Comparison of ENCODE assay signal across 9 cellular contexts in genomic region chr21:42844411-42845113, GRCh38.
DNase-seq lines count a peak whose midpoint lies in the region; ATAC-seq and TF ChIP-seq lines count a peak whose summit lies in the region.
"Had no signal": no experiment of that assay in that cellular context is flagged by ENCODE, and none has a peak within 500 bp of the region (broad histone marks: within the 10 kb centered on the region; RNA-seq: fewer than 3 reads in every experiment).

No MANE protein-coding gene starts in this region.

- DNase-seq in LNCaP clone FGC (ENCODE audit: low read depth): peak; percentile 63
- peak; percentile 2 for DNase-seq in astrocyte of the spinal cord (ENCODE audit: low read depth, low spot score)
- peak; percentile 16 for DNase-seq in stimulated activated CD8-positive, alpha-beta memory T cell treated with anti-CD3 and anti-CD28 coated beads, Interleukin-4, amount 100 ng/mL, for 48 hours
- no peak for DNase-seq in NCI-H510A treated with DMSO at 0.1 percent for 48 hours (lab: John Stamatoyannopoulos, UW)
- no peak for DNase-seq in LoVo (ENCODE audit: low spot score)
- DNase-seq: NCI-H1105; stimulated activated CD4-positive, alpha-beta T cell treated with anti-CD3 and anti-CD28 coated beads, Interleukin-15, amount 100 ng/mL, for 24 hours had no signal

- TF ChIP-seq CTCF in LNCaP clone FGC (IDR thresholded peaks at IDR 0.05; ENCODE audit: control insufficient read depth, extremely low read depth, insufficient read depth) (no peak), astrocyte of the spinal cord (IDR thresholded peaks at IDR 0.05; ENCODE audit: low read depth, low read length) (no peak)

- H3K4me3 ChIP-seq in LNCaP clone FGC (ENCODE audit: low read depth, low read length) (peak overlapping the region; percentile 9), astrocyte of the spinal cord (ENCODE audit: low read depth, low read length) (no peak overlapping the region)

- H3K27me3 ChIP-seq in layer of hippocampus (ENCODE audit: control insufficient read depth, insufficient read depth, low read length): no peaks in the 10 kb centered on the region

- no peak for ATAC-seq in HG02852 (IDR thresholded peaks at IDR 0.05; ENCODE audit: unreplicated experiment)

- in situ Hi-C loops in astrocyte of the spinal cord (cut with HindIII; ENCODE audit: low sequenced_read_pairs): no loop called here

- H3K27ac ChIP-seq in layer of hippocampus (ENCODE audit: low read depth, low read length): peak overlapping the region; percentile 65

Comparison
In these comparisons a context has a peak if more than half of its experiments do, and no peak if none do; other contexts are left out.
1. DNase-seq: peak in LNCaP clone FGC (single experiment), astrocyte of the spinal cord (single experiment) and stimulated activated CD8-positive, alpha-beta memory T cell treated with anti-CD3 and anti-CD28 coated beads, Interleukin-4, amount 100 ng/mL, for 48 hours (single experiment); none in NCI-H510A treated with DMSO at 0.1 percent for 48 hours (single experiment) and LoVo (single experiment).